1 cellular context compared by ENCODE assay signal in genomic region chr9:94991961-94992907, GRCh38.
TF ChIP-seq lines count a peak whose summit lies in the region.

No MANE protein-coding gene starts in this region.

TF ChIP-seq in HepG2, 621 proteins besides CTCF, POLR2A, EP300 and RAD21 (continued from another document and continues in another):
- TF ChIP-seq PRDM15 (CRISPR knock-in tag; IDR thresholded peaks at IDR 0.05) (no peak), ZHX1 (CRISPR knock-in tag; IDR thresholded peaks at IDR 0.05; ENCODE audit: low read depth) (no peak), ZNF782 (CRISPR knock-in tag; IDR thresholded peaks at IDR 0.05; ENCODE audit: borderline replicate concordance) (no peak), ZNF790 (CRISPR knock-in tag; IDR thresholded peaks at IDR 0.05; ENCODE audit: borderline replicate concordance) (no peak), MTF2 (CRISPR knock-in tag; IDR thresholded peaks at IDR 0.05; ENCODE audit: borderline replicate concordance) (no peak), ZNF609 (CRISPR knock-in tag; IDR thresholded peaks at IDR 0.05; ENCODE audit: borderline replicate concordance) (peak; percentile 81; the same call in 1 of the 2 replicates), ZNF792 (CRISPR knock-in tag; IDR thresholded peaks at IDR 0.05) (peak; percentile 33; the same call in 1 of the 2 replicates), NFYB (CRISPR knock-in tag; IDR thresholded peaks at IDR 0.05) (no peak), MIER3 (CRISPR knock-in tag; IDR thresholded peaks at IDR 0.05; ENCODE audit: borderline replicate concordance) (0 out of 2 replicates have a peak, but pooled peaks have one; percentile 66), YY1 (IDR thresholded peaks at IDR 0.05; ENCODE audit: insufficient read depth, insufficient replicate concordance, low read depth, low read length) (no peak), RXRB (CRISPR knock-in tag; IDR thresholded peaks at IDR 0.05; ENCODE audit: borderline replicate concordance) (peak; percentile 89), ZNF281 (CRISPR knock-in tag; IDR thresholded peaks at IDR 0.05; ENCODE audit: borderline replicate concordance) (peak; percentile 50; the same call in 1 of the 2 replicates), HINFP (CRISPR knock-in tag; IDR thresholded peaks at IDR 0.05; ENCODE audit: low read depth) (0 out of 2 replicates have a peak, but pooled peaks have one; percentile 59), ZNF704 (CRISPR knock-in tag; IDR thresholded peaks at IDR 0.05; ENCODE audit: borderline replicate concordance) (no peak), ZNF362 (CRISPR knock-in tag; IDR thresholded peaks at IDR 0.05; ENCODE audit: borderline replicate concordance) (no peak), HNF4A (CRISPR knock-in tag; IDR thresholded peaks at IDR 0.05) (peak; percentile 88), PITX1 (CRISPR knock-in tag; IDR thresholded peaks at IDR 0.05) (peak; percentile 62), PCBP1 (IDR thresholded peaks at IDR 0.05; ENCODE audit: borderline replicate concordance, low read depth, low read length) (no peak), KLF6 (CRISPR knock-in tag; IDR thresholded peaks at IDR 0.05) (peak; percentile 31; the same call in 1 of the 2 replicates), ZBTB37 (CRISPR knock-in tag; IDR thresholded peaks at IDR 0.05) (0 out of 2 replicates have a peak, but pooled peaks have one; percentile 63), ZKSCAN8 (CRISPR knock-in tag; IDR thresholded peaks at IDR 0.05; ENCODE audit: borderline replicate concordance) (peak; percentile 85), ARID2 (CRISPR knock-in tag; IDR thresholded peaks at IDR 0.05; ENCODE audit: borderline replicate concordance) (no peak), CENPX (CRISPR knock-in tag; IDR thresholded peaks at IDR 0.05) (no peak), ELF3 (CRISPR knock-in tag; IDR thresholded peaks at IDR 0.05) (peak; percentile 68), CEBPB (IDR thresholded peaks at IDR 0.05; ENCODE audit: borderline replicate concordance, low read depth, low read length) (peak; percentile 85), ZNF672 (CRISPR knock-in tag; IDR thresholded peaks at IDR 0.05) (no peak), ZFX (CRISPR knock-in tag; IDR thresholded peaks at IDR 0.05; ENCODE audit: low read depth) (peak; percentile 80), SOX5 (CRISPR knock-in tag; IDR thresholded peaks at IDR 0.05; ENCODE audit: borderline replicate concordance) (peak; percentile 83), SATB2 (CRISPR knock-in tag; IDR thresholded peaks at IDR 0.05) (no peak), XRCC5 (optimal IDR thresholded peaks at IDR 0.05; ENCODE audit: low read length) (no peak), NCOR1 (IDR thresholded peaks at IDR 0.05; ENCODE audit: borderline replicate concordance, low read length) (peak; percentile 30; the same call in 1 of the 2 replicates), CBX1 (IDR thresholded peaks at IDR 0.05; ENCODE audit: low read depth) (no peak), ISX (CRISPR knock-in tag; conservative IDR thresholded peaks at IDR 0.05) (no peak), MTF1 (CRISPR knock-in tag; IDR thresholded peaks at IDR 0.05) (no peak), ZFAT (CRISPR knock-in tag; conservative IDR thresholded peaks at IDR 0.05) (no peak), STAG1 (CRISPR knock-in tag; IDR thresholded peaks at IDR 0.05) (peak; percentile 38), ARNT (IDR thresholded peaks at IDR 0.05) (no peak), ZNF660 (CRISPR knock-in tag; IDR thresholded peaks at IDR 0.05; ENCODE audit: borderline replicate concordance, low read depth) (no peak), ZNF224 (CRISPR knock-in tag; IDR thresholded peaks at IDR 0.05) (no peak), DNMT3B (CRISPR knock-in tag; conservative IDR thresholded peaks at IDR 0.05) (no peak), TFDP2 (CRISPR knock-in tag; IDR thresholded peaks at IDR 0.05) (no peak), ZNF350 (CRISPR knock-in tag; IDR thresholded peaks at IDR 0.05; ENCODE audit: borderline replicate concordance, low read depth) (peak; percentile 55)
